ENCODE assay signal across 9 cellular contexts in the genomic region with DNA sequence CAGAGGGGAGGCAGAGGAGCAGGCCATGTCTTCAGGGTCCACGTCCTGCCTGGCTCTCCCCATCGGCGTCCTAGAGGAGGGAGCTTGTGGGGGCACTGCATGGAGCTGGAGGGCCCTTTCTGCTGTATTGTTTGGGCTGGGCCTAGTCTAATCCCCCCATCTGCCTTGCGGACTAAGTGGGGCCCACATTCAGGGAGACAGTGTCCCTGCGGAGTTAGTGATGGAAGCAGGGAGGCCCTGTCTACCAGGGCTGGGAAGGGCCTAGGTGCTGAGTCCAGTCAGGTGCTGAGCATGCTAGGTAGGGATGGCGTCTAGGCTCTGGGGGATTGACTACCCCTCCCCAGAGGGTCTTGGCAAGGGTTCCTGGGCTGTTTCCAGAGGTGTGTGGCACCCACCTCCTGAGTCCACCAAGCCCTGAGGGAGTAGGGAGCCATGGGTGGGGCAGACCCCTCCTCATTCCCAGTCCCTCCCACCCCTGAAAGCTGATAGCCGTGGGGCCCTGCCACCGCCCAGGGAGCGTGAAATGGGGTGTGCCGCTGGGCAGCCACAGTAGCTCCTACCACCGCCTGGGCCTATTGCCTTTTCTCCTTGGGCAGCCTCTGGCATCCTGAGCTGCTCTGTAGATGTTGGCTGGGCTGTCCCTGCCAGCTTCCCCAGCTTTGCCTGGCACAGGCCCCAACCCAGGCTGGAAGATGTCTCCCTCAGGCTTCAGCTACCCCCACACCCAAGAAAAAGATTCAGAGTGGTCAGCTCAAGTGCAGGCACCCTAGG. TPM values are rescaled to one million over a fixed set of nuclear protein-coding genes. Genes with fewer than 3 reads are reported as not detected.
DNase-seq lines count a peak whose midpoint lies in the region; ATAC-seq, FAIRE-seq and TF ChIP-seq lines count a peak whose summit lies in the region.
"Had no signal": no experiment of that assay in that cellular context is flagged by ENCODE, and none has a peak within 500 bp of the region (broad histone marks: within the 10 kb centered on the region; RNA-seq: fewer than 3 reads in every experiment).

No MANE protein-coding gene starts in this region.

- TF ChIP-seq CTCF in RWPE1 (conservative IDR thresholded peaks at IDR 0.05; ENCODE audit: low read depth) (no peak), esophagus muscularis mucosa (IDR thresholded peaks at IDR 0.05) (no peak), sigmoid colon (IDR thresholded peaks at IDR 0.05) (no peak)

- no peak for FAIRE-seq in GM19239 (lab: Jason Lieb, UNC)

- no peak for ATAC-seq in GM21723 (IDR thresholded peaks at IDR 0.05; ENCODE audit: unreplicated experiment)

- no peak overlapping the region for H3K4me3 ChIP-seq in esophagus muscularis mucosa
- H3K4me3 ChIP-seq in sigmoid colon, result no peak overlapping the region

- no peak for TF ChIP-seq POLR2A in esophagus muscularis mucosa (IDR thresholded peaks at IDR 0.05; ENCODE audit: low read depth)
- no peak for TF ChIP-seq POLR2A in sigmoid colon (IDR thresholded peaks at IDR 0.05)
- no peak for TF ChIP-seq POLR2A in erythroblast (IDR thresholded peaks at IDR 0.05; ENCODE audit: low read length)

- POLR2A ChIA-PET in RWPE1 (lab: Yijun Ruan, JAX; ENCODE audit: low non-redundant PET) (interaction anchor here (0.7 to 2.7 kb wide), 3 partner anchors 18 to 37 kb away, joined by 3 to 11 read pairs (median 9); a partner anchor contains a TSS), HEK293T (lab: Yijun Ruan, JAX) (interaction anchor here (0.8 to 1.9 kb wide), 4 partner anchors 15 to 46 kb away, joined by 4 to 5 read pairs (median 4); a partner anchor contains a TSS)

- H3K27ac ChIP-seq in RWPE1, result peak overlapping the region; percentile 97
- H3K27ac ChIP-seq in esophagus muscularis mucosa (replicated peaks in 1 of 4), result peak overlapping the region; percentile 96 to 99 (median 98)
- peak overlapping the region; percentile 95 to 100 (median 98) for H3K27ac ChIP-seq in sigmoid colon

- TF ChIP-seq EP300 in esophagus muscularis mucosa (IDR thresholded peaks at IDR 0.05) (no peak), sigmoid colon (IDR thresholded peaks at IDR 0.05) (no peak)

- H3K9me3 ChIP-seq in esophagus muscularis mucosa (no peaks in the 10 kb centered on the region), sigmoid colon (no peaks in the 10 kb centered on the region)

- intact Hi-C loops in esophagus muscularis mucosa (cut with DNase I) (loop anchor here (10.0 kb wide), 1 partner anchor 150 kb away; a partner anchor contains a TSS), sigmoid colon (cut with DNase I) (no loop called here)

- H3K4me1 ChIP-seq in esophagus muscularis mucosa (peaks cover 61 to 80% (median 75%) of the 10 kb centered on the region in 4 donors), sigmoid colon (peaks cover 3 to 75% (median 74%) of the 10 kb centered on the region in 4 donors)

- DNase-seq in D341Med (ENCODE audit: low spot score), result peak; percentile 22
- DNase-seq in RWPE1 (ENCODE audit: low spot score), result no peak
- DNase-seq in esophagus muscularis mucosa (ENCODE audit: extremely low spot score), result no peak
- peak; percentile 72 for DNase-seq in sigmoid colon
- no peak for DNase-seq in erythroblast (lab: John Stamatoyannopoulos, UW)
- no peak for DNase-seq in GM19239 (ENCODE audit: insufficient read length, low spot score)
- DNase-seq in HEK293T (ENCODE audit: extremely low spot score), result no peak
- DNase-seq: SIG-M5 had no signal

- 70% methylated on average over 2 of the region's 11 CpGs for WGBS in esophagus muscularis mucosa
- 24 to 67% methylated on average over 11 of the region's 11 CpGs for WGBS in sigmoid colon, 2 donors

- no peaks in the 10 kb centered on the region for H3K36me3 ChIP-seq in esophagus muscularis mucosa
- no peaks in the 10 kb centered on the region for H3K36me3 ChIP-seq in sigmoid colon

- H3K27me3 ChIP-seq in esophagus muscularis mucosa, result no peaks in the 10 kb centered on the region
- H3K27me3 ChIP-seq in sigmoid colon, result no peaks in the 10 kb centered on the region

- CTCF ChIA-PET in RWPE1 (lab: Yijun Ruan, JAX), result interaction anchor here (0.9 to 4.8 kb wide), 4 partner anchors 17 to 38 kb away, joined by 3 to 81 read pairs (median 28); a partner anchor contains a TSS
- CTCF ChIA-PET in HEK293T (lab: Yijun Ruan, JAX), result interaction anchor here (0.6 to 11.6 kb wide), 4 partner anchors 15 to 108 kb away, joined by 3 to 182 read pairs (median 5); no protein-coding TSS in a partner anchor

TF ChIP-seq in HEK293T, 16 proteins besides CTCF, POLR2A, EP300 and RAD21:
- TF ChIP-seq LEF1 (IDR thresholded peaks at IDR 0.05; ENCODE audit: borderline replicate concordance), result no peak
- TF ChIP-seq FOXA1 (IDR thresholded peaks at IDR 0.05), result no peak
- TF ChIP-seq ELF4 (IDR thresholded peaks at IDR 0.05), result no peak
- TF ChIP-seq ARNT (IDR thresholded peaks at IDR 0.05), result no peak
- TF ChIP-seq L3MBTL2 (conservative IDR thresholded peaks at IDR 0.05), result no peak
- TF ChIP-seq CTBP1 (IDR thresholded peaks at IDR 0.05; ENCODE audit: borderline replicate concordance), result no peak
- TF ChIP-seq FOXK2 (IDR thresholded peaks at IDR 0.05), result no peak
- TF ChIP-seq NFRKB (IDR thresholded peaks at IDR 0.05), result no peak
- TF ChIP-seq, protein P1, sequence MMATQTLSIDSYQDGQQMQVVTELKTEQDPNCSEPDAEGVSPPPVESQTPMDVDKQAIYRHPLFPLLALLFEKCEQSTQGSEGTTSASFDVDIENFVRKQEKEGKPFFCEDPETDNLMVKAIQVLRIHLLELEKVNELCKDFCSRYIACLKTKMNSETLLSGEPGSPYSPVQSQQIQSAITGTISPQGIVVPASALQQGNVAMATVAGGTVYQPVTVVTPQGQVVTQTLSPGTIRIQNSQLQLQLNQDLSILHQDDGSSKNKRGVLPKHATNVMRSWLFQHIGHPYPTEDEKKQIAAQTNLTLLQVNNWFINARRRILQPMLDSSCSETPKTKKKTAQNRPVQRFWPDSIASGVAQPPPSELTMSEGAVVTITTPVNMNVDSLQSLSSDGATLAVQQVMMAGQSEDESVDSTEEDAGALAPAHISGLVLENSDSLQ (IDR thresholded peaks at IDR 0.05), result no peak
- TF ChIP-seq TARDBP (IDR thresholded peaks at IDR 0.05), result no peak
- no peak for TF ChIP-seq ZNF384 (IDR thresholded peaks at IDR 0.05)
- no peak for TF ChIP-seq FOXM1 (IDR thresholded peaks at IDR 0.05; ENCODE audit: borderline replicate concordance)
- TF ChIP-seq HDGF (IDR thresholded peaks at IDR 0.05; ENCODE audit: borderline replicate concordance), result no peak
- no peak for TF ChIP-seq SP1 (IDR thresholded peaks at IDR 0.05)
- no peak for TF ChIP-seq SUZ12 (IDR thresholded peaks at IDR 0.05)
- TF ChIP-seq BHLHE40 (IDR thresholded peaks at IDR 0.05; ENCODE audit: borderline replicate concordance), result no peak

RNA-seq across cellular contexts. Expression of a gene that starts 1.9 kb away (rescaled TPM):
- total RNA-seq in esophagus muscularis mucosa, result 100 to 1,000 TPM in 1 of 4 donors, 10 to 100 TPM in 3; 77.2 to 106 (median 83.1) TPM
- 10 to 100 TPM; 48.5 to 78.9 (median 67.0) TPM for total RNA-seq in sigmoid colon
- 100 to 1,000 TPM; 381 to 748 (median 498) TPM for polyA plus RNA-seq in sigmoid colon

RNA-seq across cellular contexts. Expression of a gene that starts 18.2 kb away (rescaled TPM):
- total RNA-seq in esophagus muscularis mucosa (10 to 100 TPM in 3 of 4 donors, 1 to 10 TPM in 1; 8.3 to 28.3 (median 11.8) TPM), sigmoid colon (10 to 100 TPM in 1 of 4 donors, 1 to 10 TPM in 3; 2.9 to 49.8 (median 6.6) TPM)
- 1 to 10 TPM in 2 of 3 donors, under 1 TPM in 1; 0.92 to 6.5 (median 2.4) TPM for polyA plus RNA-seq in sigmoid colon

RNA-seq across cellular contexts. Expression of a gene that starts 36.6 kb away (rescaled TPM):
- 10 to 100 TPM; 10.7 to 16.7 (median 12.7) TPM for total RNA-seq in esophagus muscularis mucosa
- 10 to 100 TPM; 11.4 to 18.1 (median 16.5) TPM for total RNA-seq in sigmoid colon
- 10 to 100 TPM in 1 of 3 donors, 1 to 10 TPM in 2; 6.5 to 33.9 (median 6.6) TPM for polyA plus RNA-seq in sigmoid colon

RNA-seq across cellular contexts. Expression of a gene that starts 46.5 kb away (rescaled TPM):
- total RNA-seq in esophagus muscularis mucosa (10 to 100 TPM; 56.9 to 87.3 (median 78.7) TPM), sigmoid colon (10 to 100 TPM; 59.5 to 87.0 (median 80.0) TPM)
- polyA plus RNA-seq in sigmoid colon, result 100 to 1,000 TPM; 228 to 357 (median 235) TPM

RNA-seq across cellular contexts. Expression of a gene that starts 48.7 kb away (rescaled TPM):
- 1 to 10 TPM in 3 of 4 donors, under 1 TPM in 1; 0.57 to 2.8 (median 1.2) TPM for total RNA-seq in esophagus muscularis mucosa
- 1 to 10 TPM in 2 of 4 donors, under 1 TPM in 1, not detected in 1; 0.71 to 2.5 (median 1.2) TPM for total RNA-seq in sigmoid colon
- 10 to 100 TPM in 1 of 3 donors, 1 to 10 TPM in 2; 1.6 to 48.2 (median 1.8) TPM for polyA plus RNA-seq in sigmoid colon

Comparison
In these comparisons a context has a peak if more than half of its experiments do, and no peak if none do; other contexts are left out.
1. DNase-seq: peak in D341Med (single experiment) and sigmoid colon (single experiment); none in RWPE1 (single experiment), esophagus muscularis mucosa (single experiment), erythroblast (0 of 2), GM19239 (single experiment) and HEK293T (single experiment).
2. Peak in every context shown above with its lines, with median percentiles within 50 percentile points of each other: H3K27ac ChIP-seq.